Comparison of ENCODE assay signal across 33 cellular contexts in genomic region chr5:171839112-171839511, GRCh38. TPM values are rescaled to one million over a fixed set of nuclear protein-coding genes. Genes with fewer than 3 reads are reported as not detected.
"Had no signal": no experiment of that assay in that cellular context is flagged by ENCODE, and none has a peak within 500 bp of the region (broad histone marks: within the 10 kb centered on the region; RNA-seq: fewer than 3 reads in every experiment).

No MANE protein-coding gene starts in this region.

- DNase-seq: hypothalamus; islet precursor cell; left ventricle myocardium inferior; mesendoderm; naive B cell; natural killer cell; nephron progenitor cell; occipital lobe; small intestine; stimulated activated CD4-positive, alpha-beta T cell treated with anti-CD3 and anti-CD28 coated beads, Interleukin-4, amount 100 ng/mL, for 24 hours; stimulated activated naive CD4-positive, alpha-beta T cell; trophoblast cell; upper lobe of right lung had no signal

- FAIRE-seq: small intestine, urothelium cell line had no signal

- H3K4me3 ChIP-seq: left ventricle myocardium inferior, lung, neural progenitor cell, right atrium auricular region, spleen, suprapubic skin, thoracic aorta, tibial artery, upper lobe of right lung had no signal

- H3K27me3 ChIP-seq: neural progenitor cell, neutrophil, right atrium auricular region, spleen, suprapubic skin, tibial artery, upper lobe of right lung had no signal

- H3K9me3 ChIP-seq: neutrophil, right atrium auricular region, suprapubic skin, thoracic aorta, tibial artery, upper lobe of right lung had no signal

- H3K27ac ChIP-seq: left ventricle myocardium inferior, neural progenitor cell, right atrium auricular region, spleen, suprapubic skin, thoracic aorta, tibial artery, upper lobe of right lung had no signal

- ATAC-seq: natural killer cell; sciatic nerve; stimulated activated effector memory CD8-positive, alpha-beta T cell treated with anti-CD3 and anti-CD28 coated beads, Interleukin-12 subunit alpha, Interleukin-12 subunit beta, amount 100 ng/mL, for 72 hours; upper lobe of right lung had no signal

- H3K36me3 ChIP-seq: left ventricle myocardium inferior, neural progenitor cell, neutrophil, right atrium auricular region, suprapubic skin, thoracic aorta, tibial artery, upper lobe of right lung had no signal

RNA-seq across cellular contexts. Expression of gene SMIM23, which starts 53.5 kb away (rescaled TPM):
- total RNA-seq: kidney epithelial cell, left ventricle myocardium inferior, lower leg skin, lung, mesothelial cell of epicardium, mononuclear cell, natural killer cell, occipital lobe, osteocyte, progenitor cell of endocrine pancreas, pulmonary artery endothelial cell, renal cortical epithelial cell, right atrium auricular region, sciatic nerve, spleen, subcutaneous adipose tissue, suprapubic skin, thoracic aorta, upper lobe of right lung had no signal
- polyA plus RNA-seq: lung, small intestine, spleen had no signal
